17 cellular contexts compared by ENCODE assay signal in the genomic region with DNA sequence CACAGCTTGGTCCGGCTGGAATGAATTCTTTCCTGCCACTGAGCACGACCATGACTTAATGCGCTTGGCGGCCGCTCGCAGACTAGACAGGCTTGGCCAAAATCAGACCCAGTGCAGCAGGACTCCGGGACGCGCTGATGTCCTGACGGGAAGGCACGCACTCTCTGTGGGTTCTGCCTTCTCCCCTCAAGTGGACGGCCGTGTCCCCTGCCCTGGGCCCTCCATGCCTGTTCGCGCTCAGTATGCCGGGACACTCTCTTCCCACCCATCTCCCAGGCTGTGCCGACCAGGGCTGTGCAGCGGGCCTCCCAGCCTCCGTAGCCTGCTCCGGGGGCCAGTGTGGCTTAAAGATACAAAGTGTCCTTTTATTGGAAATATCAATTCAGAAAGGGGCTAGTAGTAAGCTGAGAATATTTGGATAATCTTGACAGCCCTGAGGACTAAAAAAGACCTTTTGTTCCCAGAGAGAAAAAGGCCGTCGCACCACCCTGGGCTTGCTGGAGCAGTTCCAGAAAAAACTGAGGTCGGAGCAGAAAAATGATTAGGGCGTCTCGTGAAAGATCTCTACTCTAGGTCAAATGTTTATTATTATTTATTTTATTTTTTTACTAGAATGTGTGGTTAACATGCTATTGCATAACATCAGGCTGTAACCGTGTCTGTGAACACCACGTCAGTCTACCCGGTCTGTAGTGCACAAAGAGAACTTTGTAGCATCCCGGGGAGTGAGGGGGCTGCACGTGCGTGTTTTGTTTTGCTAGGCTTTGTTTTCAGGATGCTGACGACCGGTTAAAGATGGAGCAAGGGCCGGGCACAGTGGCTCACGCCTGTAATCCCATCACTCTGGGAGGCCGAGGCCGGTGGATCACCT.
DNase-seq lines count a peak whose midpoint lies in the region; ATAC-seq, FAIRE-seq and TF ChIP-seq lines count a peak whose summit lies in the region.
"Had no signal": no experiment of that assay in that cellular context is flagged by ENCODE, and none has a peak within 500 bp of the region (broad histone marks: within the 10 kb centered on the region; RNA-seq: fewer than 3 reads in every experiment).

No MANE protein-coding gene starts in this region.

- no peaks in the 10 kb centered on the region for H3K36me3 Mint-ChIP-seq in astrocyte (ENCODE audit: low read depth, unreplicated experiment)
- H3K36me3 Mint-ChIP-seq: CD4-positive, alpha-beta memory T cell; naive B cell had no signal

- no peak for FAIRE-seq in astrocyte (lab: Jason Lieb, UNC)
- FAIRE-seq: endometrium, RCC 7860 had no signal

- POLR2A ChIA-PET in GM10248 (lab: Yijun Ruan, JAX) = no interaction called here

- no peak for TF ChIP-seq POLR2A in thyroid gland (IDR thresholded peaks at IDR 0.05)

- H3K4me1 ChIP-seq in astrocyte (ENCODE audit: insufficient read depth, low read length) (peaks cover 39% of the 10 kb centered on the region), fibroblast of lung (ENCODE audit: control insufficient read depth, extremely low read depth, insufficient read depth, low read length) (no peaks in the 10 kb centered on the region), thyroid gland (peaks cover 46 to 58% of the 10 kb centered on the region in 2 donors)

- H3K9me3 Mint-ChIP-seq in astrocyte (ENCODE audit: unreplicated experiment) = peaks cover 1% of the 10 kb centered on the region

- H3K4me1 Mint-ChIP-seq in astrocyte (ENCODE audit: low read depth, unreplicated experiment) = peaks cover 5% of the 10 kb centered on the region
- H3K4me1 Mint-ChIP-seq: CD4-positive, alpha-beta memory T cell; naive B cell had no signal

- peak; percentile 48 for DNase-seq in astrocyte (ENCODE audit: low read depth)
- peak; percentile 38 to 53 for DNase-seq in fibroblast of lung (ENCODE audit: low read depth in 2 of 2)
- DNase-seq in medulla oblongata (ENCODE audit: extremely low spot score) = peak; percentile 48
- DNase-seq in thyroid gland = peak; percentile 34 to 40
- no peak for DNase-seq in GM10248 (ENCODE audit: extremely low spot score)
- no peak for DNase-seq in HuH-7 (ENCODE audit: low spot score)
- DNase-seq in 8988T = no peak
- DNase-seq: activated CD8-positive, alpha-beta T cell treated with anti-CD3 and anti-CD28 coated beads, Interleukin-2, amount 10 ng/mL, durations not matched to agents 7 days and 5 days; activated naive CD4-positive, alpha-beta T cell treated with anti-CD3 and anti-CD28 coated beads, Interleukin-2, amount 50 U/mL, for 16 hours; CD4-positive, alpha-beta memory T cell; naive B cell; NCI-H510A; stimulated activated CD4-positive, alpha-beta T cell treated with anti-CD3 and anti-CD28 coated beads, Interleukin-15, amount 100 ng/mL, for 24 hours; T-helper 9 cell had no signal

- H4K20me1 ChIP-seq in astrocyte (ENCODE audit: insufficient read depth, low read length) (peaks cover 6% of the 10 kb centered on the region), fibroblast of lung (ENCODE audit: control insufficient read depth, extremely low read depth, insufficient read depth, low read length) (no peaks in the 10 kb centered on the region)

- H3K27me3 Mint-ChIP-seq in astrocyte (ENCODE audit: low read depth, unreplicated experiment) = peaks cover 32% of the 10 kb centered on the region

- H3K4me2 ChIP-seq in astrocyte (ENCODE audit: low read length) = peak overlapping the region; percentile 62
- no peak overlapping the region for H3K4me2 ChIP-seq in fibroblast of lung (ENCODE audit: extremely low read depth, insufficient read depth, low read length)

- TF ChIP-seq CTCF in astrocyte (IDR thresholded peaks at IDR 0.05; ENCODE audit: insufficient read depth, low read depth, low read length) (no peak), fibroblast of lung (conservative IDR thresholded peaks at IDR 0.05 in 1 of 2, IDR thresholded peaks at IDR 0.05 in 1 of 2; ENCODE audit: low read depth in 1 of 2, low read length in 2 of 2) (no peak), thyroid gland (IDR thresholded peaks at IDR 0.05) (no peak), GM10248 (IDR thresholded peaks at IDR 0.05; ENCODE audit: control extremely low read depth, extremely low read depth, low read depth, missing control alignments) (no peak)

- no peak overlapping the region for H3K9ac ChIP-seq in astrocyte (ENCODE audit: low read length)
- H3K9ac ChIP-seq in fibroblast of lung (ENCODE audit: insufficient read depth, low read length) = no peak overlapping the region

- H3K27ac ChIP-seq in astrocyte (ENCODE audit: low read depth, low read length) (no peak overlapping the region), fibroblast of lung (ENCODE audit: insufficient read depth, low read length) (no peak overlapping the region), thyroid gland (peak overlapping the region; percentile 40 to 89 (median 71))

- no peak overlapping the region for H3K4me3 ChIP-seq in astrocyte (ENCODE audit: insufficient read depth, low read depth, low read length)
- no peak overlapping the region for H3K4me3 ChIP-seq in fibroblast of lung (replicated peaks in 1 of 4; ENCODE audit: control extremely low read depth in 1 of 4, insufficient read depth in 1 of 4, low read depth in 3 of 4, low read length in 4 of 4)
- H3K4me3 ChIP-seq in thyroid gland (replicated peaks in 1 of 3) = no peak overlapping the region

- H3K27ac Mint-ChIP-seq in astrocyte (ENCODE audit: unreplicated experiment) = no peak overlapping the region
- H3K27ac Mint-ChIP-seq: activated CD8-positive, alpha-beta T cell treated with anti-CD3 and anti-CD28 coated beads, Interleukin-2, amount 10 ng/mL, durations not matched to agents 7 days and 5 days; CD4-positive, alpha-beta memory T cell; naive B cell had no signal

- H3K36me3 ChIP-seq in astrocyte (ENCODE audit: insufficient read depth, low read length) (no peaks in the 10 kb centered on the region), fibroblast of lung (ENCODE audit: control insufficient read depth, insufficient read depth, low read length) (no peaks in the 10 kb centered on the region), thyroid gland (no peaks in the 10 kb centered on the region)

- intact Hi-C loops in thyroid gland (cut with DNase I) = no loop called here

- WGBS in thyroid gland, 2 donors = 71 to 76% methylated on average over 35 to 37 of the region's 37 CpGs

- CTCF ChIA-PET in GM10248 (lab: Yijun Ruan, JAX) = no interaction called here

- no peak overlapping the region for H2AFZ ChIP-seq in astrocyte (ENCODE audit: low read depth, low read length)
- no peak overlapping the region for H2AFZ ChIP-seq in fibroblast of lung (ENCODE audit: low read length)

- H3K79me2 ChIP-seq in astrocyte (ENCODE audit: insufficient read depth, low read length) (no peaks in the 10 kb centered on the region), fibroblast of lung (ENCODE audit: control insufficient read depth, insufficient read depth, low read length) (no peaks in the 10 kb centered on the region)

- H3K9me3 ChIP-seq in astrocyte (ENCODE audit: insufficient read depth, low read depth, low read length) = no peaks in the 10 kb centered on the region
- H3K9me3 ChIP-seq in fibroblast of lung (ENCODE audit: control insufficient read depth, insufficient read depth, low read depth, low read length) = no peaks in the 10 kb centered on the region
- no peaks in the 10 kb centered on the region for H3K9me3 ChIP-seq in thyroid gland

- H3K27me3 ChIP-seq in astrocyte (ENCODE audit: insufficient read depth, low read length) (peaks cover 6% of the 10 kb centered on the region), fibroblast of lung (ENCODE audit: control insufficient read depth, insufficient read depth, low read length) (no peaks in the 10 kb centered on the region), thyroid gland (no peaks in the 10 kb centered on the region)

- H3K4me3 Mint-ChIP-seq in astrocyte (ENCODE audit: unreplicated experiment) = no peak overlapping the region
- H3K4me3 Mint-ChIP-seq: activated CD8-positive, alpha-beta T cell treated with anti-CD3 and anti-CD28 coated beads, Interleukin-2, amount 10 ng/mL, durations not matched to agents 7 days and 5 days; CD4-positive, alpha-beta memory T cell; naive B cell had no signal

- no peak for ATAC-seq in GM18519 (IDR thresholded peaks at IDR 0.05; ENCODE audit: low FRiP score, unreplicated experiment)
- ATAC-seq: activated CD8-positive, alpha-beta T cell treated with anti-CD3 and anti-CD28 coated beads, Interleukin-2, amount 10 ng/mL, durations not matched to agents 7 days and 5 days had no signal

Comparison
In these comparisons a context has a peak if more than half of its experiments do, and no peak if none do; other contexts are left out.
1. DNase-seq: peak in astrocyte (single experiment), fibroblast of lung (2 of 2), medulla oblongata (single experiment) and thyroid gland (2 of 2); none in GM10248 (single experiment), HuH-7 (single experiment) and 8988T (single experiment).
2. H3K27ac ChIP-seq: peak in thyroid gland (3 of 3); none in astrocyte (single experiment) and fibroblast of lung (single experiment).